Comparison of ENCODE assay signal across 3 cellular contexts in genomic region chr1:69691179-69691578, GRCh38.
"Had no signal": no experiment of that assay in that cellular context is flagged by ENCODE, and none has a peak within 500 bp of the region (broad histone marks: within the 10 kb centered on the region; RNA-seq: fewer than 3 reads in every experiment).

No MANE protein-coding gene starts in this region.

- ATAC-seq: GM12878 had no signal

- DNase-seq: GDM1, GF-D8 had no signal

- H3K4me3 ChIP-seq: GM12878 had no signal
